ENCODE assay signal across 28 cellular contexts in the genomic region with DNA sequence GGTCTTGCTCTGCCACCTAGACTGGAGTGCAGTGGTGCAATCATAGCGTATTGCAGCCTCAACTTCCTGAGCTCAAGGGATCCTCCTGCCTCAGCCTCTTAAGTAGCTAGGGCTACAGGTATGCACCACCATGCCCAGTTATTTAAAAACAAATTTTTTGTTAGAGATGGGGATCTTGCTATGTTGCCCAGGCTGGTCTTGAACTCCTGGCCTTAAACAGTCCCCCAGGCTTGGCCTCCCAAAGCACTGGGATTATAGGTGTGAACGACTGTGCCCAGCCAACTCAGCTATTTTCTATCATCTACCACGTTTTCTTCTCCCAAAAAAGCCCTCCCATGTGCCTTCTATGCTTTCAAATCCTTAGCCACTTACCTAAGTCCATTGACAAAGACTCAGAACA.
"Had no signal": no experiment of that assay in that cellular context is flagged by ENCODE, and none has a peak within 500 bp of the region (broad histone marks: within the 10 kb centered on the region; RNA-seq: fewer than 3 reads in every experiment).

No MANE protein-coding gene starts in this region.

- H3K27ac ChIP-seq: colonic mucosa, coronary artery, dorsolateral prefrontal cortex, epithelial cell of prostate, esophagus muscularis mucosa, esophagus squamous epithelium, foreskin keratinocyte, gastroesophageal sphincter, heart left ventricle, heart right ventricle had no signal

- H3K4me1 ChIP-seq: colonic mucosa, esophagus muscularis mucosa, esophagus squamous epithelium, foreskin keratinocyte, gastroesophageal sphincter had no signal

- ATAC-seq: effector memory CD8-positive, alpha-beta T cell; esophagus mucosa; foreskin keratinocyte; gastrocnemius medialis; gastroesophageal sphincter; heart left ventricle; heart right ventricle had no signal

- DNase-seq: colonic mucosa; cortex of kidney; dermis blood vessel endothelial cell; dorsolateral prefrontal cortex; effector CD4-positive, alpha-beta T cell; effector CD8-positive, alpha-beta T cell; effector memory CD4-positive, alpha-beta T cell; effector memory CD8-positive, alpha-beta T cell; endodermal cell; erythroblast; esophagus squamous epithelium; foreskin fibroblast; foreskin keratinocyte; foreskin melanocyte; gastrocnemius medialis; glutamatergic neuron; head of caudate nucleus; heart left ventricle; heart right ventricle had no signal

- H3K9me3 ChIP-seq: colonic mucosa, esophagus muscularis mucosa, esophagus squamous epithelium, gastrocnemius medialis, gastroesophageal sphincter had no signal

- H3K27me3 ChIP-seq: colonic mucosa, esophagus muscularis mucosa, esophagus squamous epithelium, foreskin keratinocyte, gastrocnemius medialis, gastroesophageal sphincter, heart left ventricle, heart right ventricle had no signal

- H3K36me3 ChIP-seq: colonic mucosa, esophagus muscularis mucosa, esophagus squamous epithelium, gastrocnemius medialis, gastroesophageal sphincter, heart left ventricle, heart right ventricle had no signal

- FAIRE-seq: colon, endometrium, endothelial cell of umbilical vein, frontal cortex had no signal

- H3K4me3 ChIP-seq: colonic mucosa, coronary artery, dorsolateral prefrontal cortex, esophagus muscularis mucosa, esophagus squamous epithelium, gastrocnemius medialis, gastroesophageal sphincter, heart left ventricle, heart right ventricle had no signal
